Comparison of ENCODE assay signal across 8 cellular contexts in genomic region chr4:102564399-102564921, GRCh38.
DNase-seq lines count a peak whose midpoint lies in the region; ATAC-seq and TF ChIP-seq lines count a peak whose summit lies in the region.

No MANE protein-coding gene starts in this region.

- DNase-seq in activated naive CD4-positive, alpha-beta T cell treated with Interleukin-2 at 50 U/mL for 16 hours = peak; percentile 32
- DNase-seq in activated naive CD4-positive, alpha-beta T cell treated with anti-CD3 and anti-CD28 coated beads, Interleukin-2, amount 10 ng/mL, durations not matched to agents 7 days and 5 days = no peak
- peak in 1 of 10 donors; percentile 22 for DNase-seq in naive thymus-derived CD8-positive, alpha-beta T cell
- DNase-seq in cardiac septum (ENCODE audit: low spot score) = no peak
- no peak for DNase-seq in hypothalamus (lab: John Stamatoyannopoulos, UW)
- no peak for DNase-seq in mucosa of gallbladder (ENCODE audit: low spot score)

- H3K4me1 Mint-ChIP-seq in activated naive CD4-positive, alpha-beta T cell treated with anti-CD3 and anti-CD28 coated beads, Interleukin-2, amount 10 ng/mL, durations not matched to agents 7 days and 5 days = peaks cover 68% of the 10 kb centered on the region
- peaks cover 47 to 78% (median 51%) of the 10 kb centered on the region in 4 donors for H3K4me1 Mint-ChIP-seq in naive thymus-derived CD8-positive, alpha-beta T cell

- intact Hi-C loops in cardiac septum (cut with DNase I) = no loop called here

- H3K36me3 Mint-ChIP-seq in activated naive CD4-positive, alpha-beta T cell treated with anti-CD3 and anti-CD28 coated beads, Interleukin-2, amount 10 ng/mL, durations not matched to agents 7 days and 5 days = peaks cover 69% of the 10 kb centered on the region
- H3K36me3 Mint-ChIP-seq in naive thymus-derived CD8-positive, alpha-beta T cell = peaks cover 0 to 47% (median 18%) of the 10 kb centered on the region in 3 donors

- POLR2A ChIA-PET in naive thymus-derived CD8-positive, alpha-beta T cell (lab: Charles Lee) = interaction anchor here (1.4 kb wide), 1 partner anchor 11 kb away, joined by 3 read pairs; no protein-coding TSS in a partner anchor

- no peaks in the 10 kb centered on the region for H3K9me3 Mint-ChIP-seq in activated naive CD4-positive, alpha-beta T cell treated with anti-CD3 and anti-CD28 coated beads, Interleukin-2, amount 10 ng/mL, durations not matched to agents 7 days and 5 days
- H3K9me3 Mint-ChIP-seq in naive thymus-derived CD8-positive, alpha-beta T cell = no peaks in the 10 kb centered on the region

- no peak overlapping the region for H3K27ac Mint-ChIP-seq in activated naive CD4-positive, alpha-beta T cell treated with anti-CD3 and anti-CD28 coated beads, Interleukin-2, amount 10 ng/mL, durations not matched to agents 7 days and 5 days
- peak overlapping the region in 8 of 10 donors; percentile 36 to 85 (median 56) for H3K27ac Mint-ChIP-seq in naive thymus-derived CD8-positive, alpha-beta T cell

- H3K4me3 Mint-ChIP-seq in activated naive CD4-positive, alpha-beta T cell treated with anti-CD3 and anti-CD28 coated beads, Interleukin-2, amount 10 ng/mL, durations not matched to agents 7 days and 5 days = no peak overlapping the region
- H3K4me3 Mint-ChIP-seq in naive thymus-derived CD8-positive, alpha-beta T cell = peak overlapping the region in 1 of 10 donors; percentile 34

- peak; percentile 85 for ATAC-seq in HG02973 (IDR thresholded peaks at IDR 0.05; ENCODE audit: unreplicated experiment)
- peak; percentile 59 for ATAC-seq in SK-N-SH treated with all-trans-retinoic acid at 6 μM for 48 hours
- peak in 1 of 2 donors; percentile 35 for ATAC-seq in naive thymus-derived CD8-positive, alpha-beta T cell

- CTCF ChIA-PET in activated naive CD4-positive, alpha-beta T cell treated with anti-CD3 and anti-CD28 coated beads, Interleukin-2, amount 10 ng/mL, durations not matched to agents 7 days and 5 days (lab: Charles Lee) = interaction anchor here (1.9 kb wide), 1 partner anchor 15 kb away, joined by 6 read pairs; no protein-coding TSS in a partner anchor

- H3K27me3 Mint-ChIP-seq in activated naive CD4-positive, alpha-beta T cell treated with anti-CD3 and anti-CD28 coated beads, Interleukin-2, amount 10 ng/mL, durations not matched to agents 7 days and 5 days = no peaks in the 10 kb centered on the region
- H3K27me3 Mint-ChIP-seq in naive thymus-derived CD8-positive, alpha-beta T cell = no peaks in the 10 kb centered on the region

TF ChIP-seq in SK-N-SH treated with all-trans-retinoic acid at 6 μM for 48 hours, 23 proteins besides CTCF, POLR2A, EP300 and RAD21:
- TF ChIP-seq ZFP3 (CRISPR knock-in tag; IDR thresholded peaks at IDR 0.05) (no peak), ARNTL (CRISPR knock-in tag; IDR thresholded peaks at IDR 0.05; ENCODE audit: borderline replicate concordance, low read depth) (no peak), GLIS3 (CRISPR knock-in tag; IDR thresholded peaks at IDR 0.05) (no peak), TCF4 (CRISPR knock-in tag; IDR thresholded peaks at IDR 0.05; ENCODE audit: borderline replicate concordance) (no peak), ISL1 (CRISPR knock-in tag; IDR thresholded peaks at IDR 0.05) (no peak), TOX (CRISPR knock-in tag; IDR thresholded peaks at IDR 0.05; ENCODE audit: borderline replicate concordance) (no peak), ESRRG (CRISPR knock-in tag; IDR thresholded peaks at IDR 0.05) (no peak), BACH2 (CRISPR knock-in tag; IDR thresholded peaks at IDR 0.05; ENCODE audit: borderline replicate concordance) (no peak), PPARA (CRISPR knock-in tag; IDR thresholded peaks at IDR 0.05; ENCODE audit: borderline replicate concordance) (no peak), ZFP30 (CRISPR knock-in tag; IDR thresholded peaks at IDR 0.05) (no peak), ZNF70 (CRISPR knock-in tag; IDR thresholded peaks at IDR 0.05) (no peak), PATZ1 (CRISPR knock-in tag; IDR thresholded peaks at IDR 0.05; ENCODE audit: borderline replicate concordance) (no peak), RARB (CRISPR knock-in tag; IDR thresholded peaks at IDR 0.05) (no peak), CSDC2 (CRISPR knock-in tag; IDR thresholded peaks at IDR 0.05) (no peak), ZC3H10 (CRISPR knock-in tag; IDR thresholded peaks at IDR 0.05) (no peak), POU6F1 (CRISPR knock-in tag; IDR thresholded peaks at IDR 0.05; ENCODE audit: borderline replicate concordance, low read depth) (no peak), CSRNP3 (CRISPR knock-in tag; IDR thresholded peaks at IDR 0.05) (no peak), OSR1 (CRISPR knock-in tag; IDR thresholded peaks at IDR 0.05) (no peak), TSHZ2 (CRISPR knock-in tag; IDR thresholded peaks at IDR 0.05) (no peak)
TF ChIP-seq in SK-N-SH treated with all-trans-retinoic acid at 6 μM for 48 hours: peak in this region for 0.
